In the genomic region with DNA sequence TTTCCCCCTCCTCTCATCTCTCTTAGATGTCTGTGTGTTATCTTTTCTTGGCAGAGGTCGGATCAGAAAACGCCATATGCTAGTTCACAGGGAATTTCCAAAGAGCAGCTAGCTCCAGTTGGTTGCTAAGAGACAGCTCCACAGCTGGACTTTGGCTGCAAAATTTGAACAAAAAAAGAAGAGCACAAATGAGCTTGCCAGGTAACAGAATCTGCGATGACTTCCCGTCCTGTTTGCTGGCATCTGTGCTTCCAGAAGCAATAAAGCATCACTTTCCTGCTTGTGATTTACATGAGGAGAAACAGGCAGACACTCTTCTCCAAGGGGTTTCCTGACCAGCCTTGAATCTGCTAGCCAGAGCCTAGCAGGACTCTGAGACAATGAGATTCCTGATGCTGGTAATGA, we compare ENCODE assay signal across 13 cellular contexts.
A peak's percentile ranks its signal among the peaks of the same experiment; 100 is the strongest.
DNase-seq lines count a peak whose midpoint lies in the region; TF ChIP-seq lines count a peak whose summit lies in the region.
"Had no signal": no experiment of that assay in that cellular context is flagged by ENCODE, and none has a peak within 500 bp of the region (broad histone marks: within the 10 kb centered on the region; RNA-seq: fewer than 3 reads in every experiment).

No MANE protein-coding gene starts in this region.

- TF ChIP-seq EP300 in SK-N-SH (IDR thresholded peaks at IDR 0.05; ENCODE audit: borderline replicate concordance in 1 of 2, low read depth in 1 of 2, low read length in 1 of 2) = peak in 1 of 2 experiments; percentile 46; a peak in 1 of 4 replicates

- POLR2A ChIA-PET in SK-N-SH (lab: Yijun Ruan, JAX) = no interaction called here

- H4K20me1 ChIP-seq in SK-N-SH (ENCODE audit: insufficient read depth) (no peaks in the 10 kb centered on the region), smooth muscle cell (ENCODE audit: low read depth) (no peaks in the 10 kb centered on the region)

- DNase-seq in NCI-H1694 treated with DMSO at 0.1 percent for 48 hours (lab: John Stamatoyannopoulos, UW) (peak; percentile 35), SK-N-SH (peak; percentile 43), smooth muscle cell (lab: John Stamatoyannopoulos, UW; ENCODE audit: unreplicated experiment) (no peak), 8988T (no peak), HCEC 1CT (no peak), cortex of kidney (lab: John Stamatoyannopoulos, UW) (no peak)
- DNase-seq: activated CD4-positive, alpha-beta T cell treated with anti-CD3 and anti-CD28 coated beads for 4 hours; activated effector memory CD4-positive, alpha-beta T cell treated with anti-CD3 and anti-CD28 coated beads, Interleukin-2, amount 50 U/mL, for 16 hours; BE2C; KG1; left cardiac atrium; tibial artery had no signal

- CTCF ChIA-PET in SK-N-SH (lab: Yijun Ruan, JAX) = interaction anchor here (0.8 to 1.6 kb wide), 4 partner anchors 21 to 139 kb away, joined by 3 to 6 read pairs (median 4); no protein-coding TSS in a partner anchor

- H3K4me3 ChIP-seq in SK-N-SH (ENCODE audit: low read depth in 2 of 2, low read length in 1 of 2) (peak overlapping the region in 1 of 2 experiments; percentile 10; a peak in 1 of 4 replicates), smooth muscle cell (no peak overlapping the region)
- H3K4me3 ChIP-seq: tibial artery had no signal

- H3K9me2 ChIP-seq in SK-N-SH = no peaks in the 10 kb centered on the region

- no peaks in the 10 kb centered on the region for H3F3A ChIP-seq in SK-N-SH (replicated peaks; ENCODE audit: insufficient read depth)
- H3F3A ChIP-seq in smooth muscle cell (ENCODE audit: low read depth) = no peaks in the 10 kb centered on the region

- TF ChIP-seq CTCF in SK-N-SH (IDR thresholded peaks at IDR 0.05) (no peak), smooth muscle cell (IDR thresholded peaks at IDR 0.05; ENCODE audit: borderline replicate concordance, insufficient read depth, poor library complexity, severe bottlenecking) (no peak)

- TF ChIP-seq RAD21 in SK-N-SH (IDR thresholded peaks at IDR 0.05; ENCODE audit: low read length) = no peak

- no peaks in the 10 kb centered on the region for H3K79me2 ChIP-seq in SK-N-SH (ENCODE audit: insufficient read depth)
- H3K79me2 ChIP-seq in smooth muscle cell (ENCODE audit: low read depth) = no peaks in the 10 kb centered on the region

- H3K4me2 ChIP-seq in SK-N-SH (no peak overlapping the region), smooth muscle cell (peak overlapping the region; percentile 75)

- H3K9ac ChIP-seq in SK-N-SH = no peak overlapping the region
- no peak overlapping the region for H3K9ac ChIP-seq in smooth muscle cell (ENCODE audit: low read depth)

- 2% methylated on average over 4 of the region's 4 CpGs for WGBS in SK-N-SH (ENCODE audit: low lambda C conversion rate)
- WGBS in smooth muscle cell (ENCODE audit: low lambda C conversion rate) = 39% methylated on average over 4 of the region's 4 CpGs

- H2AFZ ChIP-seq in SK-N-SH (ENCODE audit: low read depth) (no peak overlapping the region), smooth muscle cell (ENCODE audit: low read depth) (peak overlapping the region; percentile 10)

- H3K36me3 ChIP-seq in SK-N-SH (replicated peaks in 1 of 2; ENCODE audit: control insufficient read depth in 1 of 2, insufficient read depth in 2 of 2, low read length in 1 of 2) (no peaks in the 10 kb centered on the region), smooth muscle cell (ENCODE audit: low read depth) (no peaks in the 10 kb centered on the region)
- H3K36me3 ChIP-seq: BE2C, tibial artery had no signal

- peaks cover 0 to 50% of the 10 kb centered on the region in 2 experiments; a peak in 2 of 4 replicates for H3K4me1 ChIP-seq in SK-N-SH (ENCODE audit: control insufficient read depth in 1 of 2, insufficient read depth in 2 of 2, low read depth in 1 of 2, low read length in 1 of 2)
- peaks cover 4% of the 10 kb centered on the region for H3K4me1 ChIP-seq in smooth muscle cell (ENCODE audit: low read depth)
- H3K4me1 ChIP-seq: BE2C, tibial artery had no signal

- H3K9me3 ChIP-seq in SK-N-SH (no peaks in the 10 kb centered on the region), smooth muscle cell (replicated peaks; ENCODE audit: low read depth) (no peaks in the 10 kb centered on the region)
- H3K9me3 ChIP-seq: BE2C, tibial artery had no signal

- H3K27me3 ChIP-seq in SK-N-SH (ENCODE audit: insufficient read depth) (no peaks in the 10 kb centered on the region), layer of hippocampus (ENCODE audit: control insufficient read depth, insufficient read depth, low read length) (no peaks in the 10 kb centered on the region), smooth muscle cell (ENCODE audit: low read depth) (no peaks in the 10 kb centered on the region)
- H3K27me3 ChIP-seq: BE2C had no signal

- peak overlapping the region in 1 of 2 experiments; percentile 97; a peak in 2 of 4 replicates for H3K27ac ChIP-seq in SK-N-SH (ENCODE audit: low read depth in 2 of 2, low read length in 1 of 2)
- H3K27ac ChIP-seq in layer of hippocampus (ENCODE audit: low read depth, low read length) = peak overlapping the region; percentile 13
- no peak overlapping the region for H3K27ac ChIP-seq in smooth muscle cell (ENCODE audit: low read depth)
- H3K27ac ChIP-seq: tibial artery had no signal

TF ChIP-seq in SK-N-SH, 30 proteins besides CTCF, POLR2A, EP300 and RAD21:
- TF ChIP-seq, protein P1, sequence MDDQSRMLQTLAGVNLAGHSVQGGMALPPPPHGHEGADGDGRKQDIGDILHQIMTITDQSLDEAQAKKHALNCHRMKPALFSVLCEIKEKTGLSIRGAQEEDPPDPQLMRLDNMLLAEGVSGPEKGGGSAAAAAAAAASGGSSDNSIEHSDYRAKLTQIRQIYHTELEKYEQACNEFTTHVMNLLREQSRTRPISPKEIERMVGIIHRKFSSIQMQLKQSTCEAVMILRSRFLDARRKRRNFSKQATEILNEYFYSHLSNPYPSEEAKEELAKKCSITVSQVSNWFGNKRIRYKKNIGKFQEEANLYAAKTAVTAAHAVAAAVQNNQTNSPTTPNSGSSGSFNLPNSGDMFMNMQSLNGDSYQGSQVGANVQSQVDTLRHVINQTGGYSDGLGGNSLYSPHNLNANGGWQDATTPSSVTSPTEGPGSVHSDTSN (IDR thresholded peaks at IDR 0.05) = no peak
- TF ChIP-seq NFIC (IDR thresholded peaks at IDR 0.05; ENCODE audit: borderline replicate concordance) = no peak
- TF ChIP-seq, protein P2, sequence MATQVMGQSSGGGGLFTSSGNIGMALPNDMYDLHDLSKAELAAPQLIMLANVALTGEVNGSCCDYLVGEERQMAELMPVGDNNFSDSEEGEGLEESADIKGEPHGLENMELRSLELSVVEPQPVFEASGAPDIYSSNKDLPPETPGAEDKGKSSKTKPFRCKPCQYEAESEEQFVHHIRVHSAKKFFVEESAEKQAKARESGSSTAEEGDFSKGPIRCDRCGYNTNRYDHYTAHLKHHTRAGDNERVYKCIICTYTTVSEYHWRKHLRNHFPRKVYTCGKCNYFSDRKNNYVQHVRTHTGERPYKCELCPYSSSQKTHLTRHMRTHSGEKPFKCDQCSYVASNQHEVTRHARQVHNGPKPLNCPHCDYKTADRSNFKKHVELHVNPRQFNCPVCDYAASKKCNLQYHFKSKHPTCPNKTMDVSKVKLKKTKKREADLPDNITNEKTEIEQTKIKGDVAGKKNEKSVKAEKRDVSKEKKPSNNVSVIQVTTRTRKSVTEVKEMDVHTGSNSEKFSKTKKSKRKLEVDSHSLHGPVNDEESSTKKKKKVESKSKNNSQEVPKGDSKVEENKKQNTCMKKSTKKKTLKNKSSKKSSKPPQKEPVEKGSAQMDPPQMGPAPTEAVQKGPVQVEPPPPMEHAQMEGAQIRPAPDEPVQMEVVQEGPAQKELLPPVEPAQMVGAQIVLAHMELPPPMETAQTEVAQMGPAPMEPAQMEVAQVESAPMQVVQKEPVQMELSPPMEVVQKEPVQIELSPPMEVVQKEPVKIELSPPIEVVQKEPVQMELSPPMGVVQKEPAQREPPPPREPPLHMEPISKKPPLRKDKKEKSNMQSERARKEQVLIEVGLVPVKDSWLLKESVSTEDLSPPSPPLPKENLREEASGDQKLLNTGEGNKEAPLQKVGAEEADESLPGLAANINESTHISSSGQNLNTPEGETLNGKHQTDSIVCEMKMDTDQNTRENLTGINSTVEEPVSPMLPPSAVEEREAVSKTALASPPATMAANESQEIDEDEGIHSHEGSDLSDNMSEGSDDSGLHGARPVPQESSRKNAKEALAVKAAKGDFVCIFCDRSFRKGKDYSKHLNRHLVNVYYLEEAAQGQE (IDR thresholded peaks at IDR 0.05; ENCODE audit: low read depth, low read length) = no peak
- no peak for TF ChIP-seq RFX5 (IDR thresholded peaks at IDR 0.05; ENCODE audit: low read length)
- TF ChIP-seq, protein P3, sequence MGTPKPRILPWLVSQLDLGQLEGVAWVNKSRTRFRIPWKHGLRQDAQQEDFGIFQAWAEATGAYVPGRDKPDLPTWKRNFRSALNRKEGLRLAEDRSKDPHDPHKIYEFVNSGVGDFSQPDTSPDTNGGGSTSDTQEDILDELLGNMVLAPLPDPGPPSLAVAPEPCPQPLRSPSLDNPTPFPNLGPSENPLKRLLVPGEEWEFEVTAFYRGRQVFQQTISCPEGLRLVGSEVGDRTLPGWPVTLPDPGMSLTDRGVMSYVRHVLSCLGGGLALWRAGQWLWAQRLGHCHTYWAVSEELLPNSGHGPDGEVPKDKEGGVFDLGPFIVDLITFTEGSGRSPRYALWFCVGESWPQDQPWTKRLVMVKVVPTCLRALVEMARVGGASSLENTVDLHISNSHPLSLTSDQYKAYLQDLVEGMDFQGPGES (IDR thresholded peaks at IDR 0.05; ENCODE audit: low read depth, low read length) = no peak
- no peak for TF ChIP-seq TAF1 (IDR thresholded peaks at IDR 0.05; ENCODE audit: borderline replicate concordance, low read depth, low read length)
- TF ChIP-seq RCOR1 (IDR thresholded peaks at IDR 0.05; ENCODE audit: low read length) = peak; percentile 49; the same call in 1 of the 2 replicates
- TF ChIP-seq, protein P4, sequence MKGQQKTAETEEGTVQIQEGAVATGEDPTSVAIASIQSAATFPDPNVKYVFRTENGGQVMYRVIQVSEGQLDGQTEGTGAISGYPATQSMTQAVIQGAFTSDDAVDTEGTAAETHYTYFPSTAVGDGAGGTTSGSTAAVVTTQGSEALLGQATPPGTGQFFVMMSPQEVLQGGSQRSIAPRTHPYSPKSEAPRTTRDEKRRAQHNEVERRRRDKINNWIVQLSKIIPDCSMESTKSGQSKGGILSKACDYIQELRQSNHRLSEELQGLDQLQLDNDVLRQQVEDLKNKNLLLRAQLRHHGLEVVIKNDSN (IDR thresholded peaks at IDR 0.05; ENCODE audit: borderline replicate concordance, low read depth) = no peak
- TF ChIP-seq FOXJ3 (CRISPR knock-in tag; IDR thresholded peaks at IDR 0.05) = no peak
- TF ChIP-seq TEAD4 (IDR thresholded peaks at IDR 0.05; ENCODE audit: borderline replicate concordance, insufficient read depth) = no peak
- TF ChIP-seq GATA2 (CRISPR knock-in tag; IDR thresholded peaks at IDR 0.05) = peak; percentile 34; the same call in 1 of the 2 replicates

Comparison
In these comparisons a context has a peak if more than half of its experiments do, and no peak if none do; other contexts are left out.
1. DNase-seq: peak in NCI-H1694 treated with DMSO at 0.1 percent for 48 hours (single experiment) and SK-N-SH (single experiment); none in smooth muscle cell (single experiment), 8988T (single experiment), HCEC 1CT (single experiment) and cortex of kidney (single experiment).